Comparison of ENCODE assay signal across 21 cellular contexts in the genomic region with DNA sequence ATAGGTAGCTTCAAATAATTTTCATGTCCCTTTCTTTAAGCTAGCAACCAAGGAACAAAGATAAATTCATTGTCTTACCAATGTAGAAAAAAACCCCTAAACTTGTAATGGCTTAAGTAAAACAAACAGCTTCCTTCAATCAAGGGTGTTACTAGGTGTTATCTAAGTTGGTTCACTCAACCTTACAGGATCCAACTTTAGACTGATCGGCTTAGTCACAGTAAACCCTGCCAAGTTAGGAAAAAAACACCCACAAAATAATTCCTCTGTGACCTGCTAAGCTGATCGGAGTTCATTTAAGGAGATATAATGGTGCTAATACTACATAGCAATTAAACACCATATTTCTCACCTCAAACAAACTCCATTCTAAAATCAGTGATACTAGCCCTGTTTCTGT. TPM values are rescaled to one million over a fixed set of nuclear protein-coding genes. Genes with fewer than 3 reads are reported as not detected.
DNase-seq lines count a peak whose midpoint lies in the region; ATAC-seq, FAIRE-seq and TF ChIP-seq lines count a peak whose summit lies in the region.
"Had no signal": no experiment of that assay in that cellular context is flagged by ENCODE, and none has a peak within 500 bp of the region (broad histone marks: within the 10 kb centered on the region; RNA-seq: fewer than 3 reads in every experiment).

No MANE protein-coding gene starts in this region.

- H3K27me3 ChIP-seq in right atrium auricular region (no peaks in the 10 kb centered on the region), small intestine (ENCODE audit: control insufficient read depth in 2 of 2, insufficient read depth in 2 of 2, low read length in 2 of 2) (no peaks in the 10 kb centered on the region)

- no peaks in the 10 kb centered on the region for H3K9me3 ChIP-seq in right atrium auricular region
- H3K9me3 ChIP-seq in small intestine (ENCODE audit: control insufficient read depth, low read depth), result no peaks in the 10 kb centered on the region

- H3K4me3 ChIP-seq in right atrium auricular region, result no peak overlapping the region
- H3K4me3 ChIP-seq in fibroblast of the aortic adventitia (ENCODE audit: low read depth, low read length), result no peak overlapping the region
- H3K4me3 ChIP-seq in small intestine (ENCODE audit: low read depth in 1 of 2, low read length in 2 of 2), result no peak overlapping the region
- H3K4me3 ChIP-seq: GM23248 had no signal

- FAIRE-seq in small intestine (lab: Jason Lieb, UNC), result no peak
- FAIRE-seq: G401.6, GM12891, H54 had no signal

- TF ChIP-seq CTCF in right atrium auricular region (IDR thresholded peaks at IDR 0.05) (no peak), fibroblast of the aortic adventitia (IDR thresholded peaks at IDR 0.05; ENCODE audit: insufficient read depth, low read length) (no peak)

- H3K27ac ChIP-seq in right atrium auricular region (no peak overlapping the region), small intestine (ENCODE audit: low read depth in 1 of 2, low read length in 1 of 2) (no peak overlapping the region)
- H3K27ac ChIP-seq: GM23248, HL-60 had no signal

- 26 to 56% (median 55%) methylated on average over 2 of the region's 2 CpGs for WGBS in small intestine, 3 donors

- DNase-seq in left ventricle myocardium superior, result no peak
- DNase-seq in right atrium auricular region (ENCODE audit: low spot score), result no peak
- peak; percentile 40 for DNase-seq in astrocyte of the hippocampus (ENCODE audit: low read depth, low spot score)
- peak; percentile 70 for DNase-seq in fibroblast of the aortic adventitia (ENCODE audit: low read depth)
- DNase-seq in small intestine, result peak; percentile 25
- no peak for DNase-seq in dedifferentiated amniotic fluid mesenchymal stem cell (ENCODE audit: extremely low spot score)
- DNase-seq in SHP77 (lab: John Stamatoyannopoulos, UW), result no peak
- DNase-seq: ACHN; C1 segment of cervical spinal cord; CD4-positive, alpha-beta T cell; DMS153; DMS79 treated with DMSO at 0.1 percent for 48 hours; EL; GM23248 had no signal

- H3K4me1 ChIP-seq in right atrium auricular region (peaks cover 0 to 5% of the 10 kb centered on the region in 2 donors), small intestine (ENCODE audit: control insufficient read depth in 2 of 2, insufficient read depth in 1 of 2, low read depth in 1 of 2, low read length in 1 of 2) (no peaks in the 10 kb centered on the region)

- H3K36me3 ChIP-seq in right atrium auricular region (no peaks in the 10 kb centered on the region), small intestine (ENCODE audit: control insufficient read depth in 2 of 2, insufficient read depth in 2 of 2, low read length in 2 of 2) (no peaks in the 10 kb centered on the region)

- intact Hi-C loops in left ventricle myocardium superior (cut with micrococcal nuclease), result no loop called here

- ATAC-seq in left ventricle myocardium superior (peak; percentile 53), GM18858 (IDR thresholded peaks at IDR 0.05; ENCODE audit: unreplicated experiment) (no peak)
- ATAC-seq: HCT116 had no signal

RNA-seq across cellular contexts. Expression of a gene that starts 10.1 kb away (rescaled TPM):
- total RNA-seq in left ventricle myocardium superior, result 134 TPM
- total RNA-seq in right atrium auricular region, result 10 to 100 TPM; 35.6 to 86.9 TPM
- total RNA-seq in fibroblast of the aortic adventitia (ENCODE audit: low replicate concordance), result 18.1 and 20.9 TPM in 2 replicates
- 10 to 100 TPM; 50.3 to 92.6 (median 60.9) TPM for polyA plus RNA-seq in small intestine

RNA-seq across cellular contexts. Expression of a gene that starts 16.2 kb away (rescaled TPM):
- total RNA-seq in left ventricle myocardium superior (0.59 TPM), right atrium auricular region (10 to 100 TPM in 1 of 2 donors, 1 to 10 TPM in 1; 8.3 to 13.4 TPM), fibroblast of the aortic adventitia (ENCODE audit: low replicate concordance) (3.0 TPM in 1 of 2 replicates, not detected in the other)
- polyA plus RNA-seq in small intestine, result 1 to 10 TPM in 2 of 3 donors, under 1 TPM in 1; 0.79 to 1.1 (median 1.1) TPM
- total RNA-seq: A172 had no signal

RNA-seq across cellular contexts. Expression of a gene that starts 45.3 kb away (rescaled TPM):
- total RNA-seq in left ventricle myocardium superior (2.3 TPM), right atrium auricular region (1 to 10 TPM; 4.1 to 8.6 TPM), fibroblast of the aortic adventitia (ENCODE audit: low replicate concordance) (9.6 and 16.6 TPM in 2 replicates)
- polyA plus RNA-seq in small intestine, result 10 to 100 TPM; 10.4 to 13.8 (median 13.6) TPM

Comparison
In these comparisons a context has a peak if more than half of its experiments do, and no peak if none do; other contexts are left out.
1. DNase-seq: peak in astrocyte of the hippocampus (single experiment), fibroblast of the aortic adventitia (single experiment) and small intestine (single experiment); none in left ventricle myocardium superior (single experiment), right atrium auricular region (single experiment), dedifferentiated amniotic fluid mesenchymal stem cell (single experiment) and SHP77 (0 of 2).